In the genomic region with DNA sequence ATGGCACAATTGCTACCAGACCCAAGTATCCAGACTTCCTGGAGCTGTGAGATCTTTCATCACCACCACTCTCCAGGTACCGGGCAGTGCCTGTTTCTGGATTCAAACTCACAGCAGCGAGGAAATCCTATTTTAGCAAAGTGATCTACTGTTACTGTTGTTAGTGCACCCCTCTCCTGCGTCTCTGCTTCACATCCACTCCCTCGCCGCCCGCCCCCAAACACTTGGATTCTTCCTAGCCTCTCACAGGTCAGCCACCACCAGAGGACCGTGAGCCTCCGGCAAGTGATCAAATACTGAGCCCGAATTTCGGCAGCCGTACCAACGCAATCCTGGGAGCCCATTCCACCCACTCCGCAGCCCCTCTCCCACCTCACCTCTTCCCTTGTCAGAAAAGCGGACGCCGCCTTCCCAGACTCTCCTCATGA, we compare ENCODE assay signal across 8 cellular contexts. TPM values are rescaled to one million over a fixed set of nuclear protein-coding genes. Genes with fewer than 3 reads are reported as not detected.
DNase-seq lines count a peak whose midpoint lies in the region; ATAC-seq and TF ChIP-seq lines count a peak whose summit lies in the region.

No MANE protein-coding gene starts in this region.

- no peaks in the 10 kb centered on the region for H3K4me1 ChIP-seq in rectal smooth muscle tissue (ENCODE audit: control insufficient read depth, insufficient read depth, low read length)

- DNase-seq in G401 (ENCODE audit: low spot score) (peak; percentile 88), HuH-7 (ENCODE audit: low spot score) (peak; percentile 55), SKM-1 treated with dmso at 0.1 percent for 144 hours (lab: John Stamatoyannopoulos, UW; ENCODE audit: unreplicated experiment) (peak; percentile 42), astrocyte of the cerebellum (ENCODE audit: low read depth) (peak; percentile 23), hippocampal formation (lab: John Stamatoyannopoulos, UW) (peak; percentile 62 to 71), retina (no peak)

- no peaks in the 10 kb centered on the region for H3K27me3 ChIP-seq in rectal smooth muscle tissue (ENCODE audit: control insufficient read depth, insufficient read depth, low read length)

- H3K4me3 ChIP-seq in astrocyte of the cerebellum (ENCODE audit: low read depth, low read length) = peak overlapping the region; percentile 84
- H3K4me3 ChIP-seq in rectal smooth muscle tissue (ENCODE audit: low read length) = peak overlapping the region; percentile 84

- no peaks in the 10 kb centered on the region for H3K36me3 ChIP-seq in rectal smooth muscle tissue (ENCODE audit: control insufficient read depth, insufficient read depth, low read length)

- in situ Hi-C loops in G401 (cut with HindIII; ENCODE audit: low sequenced_read_pairs) = no loop called here
- in situ Hi-C loops in astrocyte of the cerebellum (cut with HindIII; ENCODE audit: low sequenced_read_pairs) = no loop called here

- peak overlapping the region; percentile 89 for H3K9ac ChIP-seq in rectal smooth muscle tissue (ENCODE audit: low read length)

- H3K27ac ChIP-seq in rectal smooth muscle tissue (ENCODE audit: low read depth, low read length) = peak overlapping the region; percentile 98

- peak; percentile 47 for ATAC-seq in GM21576 (IDR thresholded peaks at IDR 0.05; ENCODE audit: unreplicated experiment)

- TF ChIP-seq CTCF in astrocyte of the cerebellum (IDR thresholded peaks at IDR 0.05; ENCODE audit: low read depth, low read length, missing control alignments) = no peak

RNA-seq across cellular contexts. Expression of a gene that starts 0.5 kb away (rescaled TPM):
- total RNA-seq in G401 (2014; rRNA removed; shearing (Covaris generic)) = 7.1 and 8.9 TPM in 2 replicates

RNA-seq across cellular contexts. Expression of a gene that starts 0.6 kb away (rescaled TPM):
- total RNA-seq in G401 (2014; rRNA removed; shearing (Covaris generic)) = 28.9 and 46.7 TPM in 2 replicates
